In genomic region chr13:93231867-93232266, GRCh38 we compare ENCODE assay signal across 19 cellular contexts. TPM values are rescaled to one million over a fixed set of nuclear protein-coding genes. Genes with fewer than 3 reads are reported as not detected.
"Had no signal": no experiment of that assay in that cellular context is flagged by ENCODE, and none has a peak within 500 bp of the region (broad histone marks: within the 10 kb centered on the region; RNA-seq: fewer than 3 reads in every experiment).

No MANE protein-coding gene starts in this region.

- H3K4me3 ChIP-seq: adrenal gland, esophagus muscularis mucosa, left ventricle myocardium inferior, right atrium auricular region, SJSA1, transverse colon had no signal

- H3K9me3 Mint-ChIP-seq: activated CD4-positive, alpha-beta T cell treated with anti-CD3 and anti-CD28 coated beads, Interleukin-2, amount 10 ng/mL, durations not matched to agents 7 days and 5 days; activated naive CD4-positive, alpha-beta T cell treated with anti-CD3 and anti-CD28 coated beads, Interleukin-2, amount 10 ng/mL, durations not matched to agents 7 days and 5 days; activated T-helper 2 cell treated with anti-CD3 and anti-CD28 coated beads, Interferon-gamma antibody, Interleukin-2, Interleukin-4, amounts not matched to agents 10 μg/mL and 5 μg/mL and 100 μg/mL, durations not matched to agents 14 hours and 24 hours and 36 hours had no signal

- H3K36me3 Mint-ChIP-seq: activated naive CD4-positive, alpha-beta T cell treated with anti-CD3 and anti-CD28 coated beads, Interleukin-2, amount 10 ng/mL, durations not matched to agents 7 days and 5 days; stimulated activated effector memory CD8-positive, alpha-beta T cell treated with anti-CD3 and anti-CD28 coated beads, Interleukin-12 subunit alpha, Interleukin-12 subunit beta, amount 100 ng/mL, for 72 hours; T-cell had no signal

- H3K27me3 ChIP-seq: right atrium auricular region had no signal

- H3K36me3 ChIP-seq: adrenal gland, esophagus muscularis mucosa, left ventricle myocardium inferior, right atrium auricular region, SJSA1, transverse colon had no signal

- DNase-seq: activated CD4-positive, alpha-beta T cell treated with anti-CD3 and anti-CD28 coated beads, Interleukin-2, amount 10 ng/mL, durations not matched to agents 7 days and 5 days; activated CD8-positive, alpha-beta memory T cell treated with anti-CD3 and anti-CD28 coated beads for 24 hours; activated naive CD4-positive, alpha-beta T cell treated with anti-CD3 and anti-CD28 coated beads, Interleukin-2, amount 10 ng/mL, durations not matched to agents 7 days and 5 days; activated T-cell treated with anti-CD3 and anti-CD28 coated beads for 4 hours; adrenal gland; central memory CD4-positive, alpha-beta T cell; left ventricle myocardium inferior; mesendoderm; posterior cingulate gyrus; small intestine; T-cell; transverse colon had no signal

- H3K9me3 ChIP-seq: adrenal gland, esophagus muscularis mucosa, left ventricle myocardium inferior, right atrium auricular region, SJSA1, transverse colon had no signal

- H3K4me1 Mint-ChIP-seq: activated CD4-positive, alpha-beta T cell treated with anti-CD3 and anti-CD28 coated beads, Interleukin-2, amount 10 ng/mL, durations not matched to agents 7 days and 5 days; activated naive CD4-positive, alpha-beta T cell treated with anti-CD3 and anti-CD28 coated beads, Interleukin-2, amount 10 ng/mL, durations not matched to agents 7 days and 5 days had no signal

- H3K27ac Mint-ChIP-seq: activated CD4-positive, alpha-beta T cell treated with anti-CD3 and anti-CD28 coated beads, Interleukin-2, amount 10 ng/mL, durations not matched to agents 7 days and 5 days; activated naive CD4-positive, alpha-beta T cell treated with anti-CD3 and anti-CD28 coated beads, Interleukin-2, amount 10 ng/mL, durations not matched to agents 7 days and 5 days; activated T-helper 2 cell treated with anti-CD3 and anti-CD28 coated beads, Interferon-gamma antibody, Interleukin-2, Interleukin-4, amounts not matched to agents 10 μg/mL and 5 μg/mL and 100 μg/mL, durations not matched to agents 14 hours and 24 hours and 36 hours; dendritic cell treated with granulocyte-macrophage colony-stimulating factor and Interleukin-4, amounts not matched to agents 40 ng/mL and 50 ng/mL, for 4 days; stimulated activated effector memory CD8-positive, alpha-beta T cell treated with anti-CD3 and anti-CD28 coated beads, Interleukin-12 subunit alpha, Interleukin-12 subunit beta, amount 100 ng/mL, for 72 hours; T-cell; WTC11 had no signal

- H3K27ac ChIP-seq: adrenal gland, esophagus muscularis mucosa, left ventricle myocardium inferior, right atrium auricular region, SJSA1, transverse colon had no signal

- ATAC-seq: stimulated activated effector memory CD8-positive, alpha-beta T cell treated with anti-CD3 and anti-CD28 coated beads, Interleukin-12 subunit alpha, Interleukin-12 subunit beta, amount 100 ng/mL, for 72 hours; T-cell; WTC11 had no signal

- FAIRE-seq: small intestine had no signal

- H3K4me3 Mint-ChIP-seq: activated CD4-positive, alpha-beta T cell treated with anti-CD3 and anti-CD28 coated beads, Interleukin-2, amount 10 ng/mL, durations not matched to agents 7 days and 5 days; activated naive CD4-positive, alpha-beta T cell treated with anti-CD3 and anti-CD28 coated beads, Interleukin-2, amount 10 ng/mL, durations not matched to agents 7 days and 5 days; dendritic cell treated with granulocyte-macrophage colony-stimulating factor and Interleukin-4, amounts not matched to agents 40 ng/mL and 50 ng/mL, for 4 days; stimulated activated effector memory CD8-positive, alpha-beta T cell treated with anti-CD3 and anti-CD28 coated beads, Interleukin-12 subunit alpha, Interleukin-12 subunit beta, amount 100 ng/mL, for 72 hours; T-cell; WTC11 had no signal

RNA-seq across cellular contexts. Expression of gene GPC6, which starts 5.3 kb away (rescaled TPM):
- total RNA-seq: activated CD4-positive, alpha-beta T cell treated with anti-CD3 and anti-CD28 coated beads, Interleukin-2, amount 10 ng/mL, durations not matched to agents 7 days and 5 days; activated T-helper 2 cell treated with anti-CD3 and anti-CD28 coated beads, Interferon-gamma antibody, Interleukin-2, Interleukin-4, amounts not matched to agents 10 μg/mL and 5 μg/mL and 100 μg/mL, durations not matched to agents 14 hours and 24 hours and 36 hours had no signal
